Comparison of ENCODE assay signal across 19 cellular contexts in genomic region chr20:54585222-54585621, GRCh38.
DNase-seq lines count a peak whose midpoint lies in the region; ATAC-seq, FAIRE-seq and TF ChIP-seq lines count a peak whose summit lies in the region.
"Had no signal": no experiment of that assay in that cellular context is flagged by ENCODE, and none has a peak within 500 bp of the region (broad histone marks: within the 10 kb centered on the region; RNA-seq: fewer than 3 reads in every experiment).

No MANE protein-coding gene starts in this region.

- H3K4me1 ChIP-seq in endothelial cell of umbilical vein (ENCODE audit: control insufficient read depth, extremely low read depth, insufficient read depth, low read length) (peaks cover 7% of the 10 kb centered on the region), esophagus squamous epithelium (no peaks in the 10 kb centered on the region)
- H3K4me1 ChIP-seq: BLaER1 treated with 17β-estradiol and CSF1 and Interleukin-3, amounts not matched to agents 10 nM and 100 nM had no signal

- peak overlapping the region; percentile 31 for H3K4me2 ChIP-seq in endothelial cell of umbilical vein (ENCODE audit: insufficient read depth, low read length)
- H3K4me2 ChIP-seq: BLaER1 treated with 17β-estradiol and CSF1 and Interleukin-3, amounts not matched to agents 10 nM and 100 nM had no signal

- H3K27ac ChIP-seq in endothelial cell of umbilical vein (ENCODE audit: insufficient read depth, low read depth, low read length) (no peak overlapping the region), esophagus squamous epithelium (no peak overlapping the region)
- H3K27ac ChIP-seq: BLaER1 treated with 17β-estradiol and CSF1 and Interleukin-3, amounts not matched to agents 10 nM and 100 nM had no signal

- H4K20me1 ChIP-seq in endothelial cell of umbilical vein (replicated peaks; ENCODE audit: control insufficient read depth, extremely low read depth, insufficient read depth, low read length), result no peaks in the 10 kb centered on the region
- H4K20me1 ChIP-seq: BLaER1 treated with 17β-estradiol and CSF1 and Interleukin-3, amounts not matched to agents 10 nM and 100 nM had no signal

- H3K9me3 ChIP-seq in endothelial cell of umbilical vein (replicated peaks; ENCODE audit: control insufficient read depth, insufficient read depth, low read length) (no peaks in the 10 kb centered on the region), esophagus squamous epithelium (no peaks in the 10 kb centered on the region)

- POLR2A ChIA-PET in endothelial cell of umbilical vein (lab: Charles Lee), result no interaction called here

- no peak overlapping the region for H3K9ac ChIP-seq in endothelial cell of umbilical vein (replicated peaks; ENCODE audit: extremely low read depth, insufficient read depth, low read length)
- H3K9ac ChIP-seq: BLaER1 treated with 17β-estradiol and CSF1 and Interleukin-3, amounts not matched to agents 10 nM and 100 nM had no signal

- no TSS peak for BruUV-seq in endothelial cell of umbilical vein (replicated peaks; lab: Mats Ljungman, UMichigan)

- no peak for TF ChIP-seq POLR2A in endothelial cell of umbilical vein (IDR thresholded peaks at IDR 0.05; ENCODE audit: low read depth, low read length)
- no peak for TF ChIP-seq POLR2A in esophagus squamous epithelium (IDR thresholded peaks at IDR 0.05)

- no peaks in the 10 kb centered on the region for H3K27me3 ChIP-seq in endothelial cell of umbilical vein (ENCODE audit: control insufficient read depth in 2 of 2, insufficient read depth in 2 of 2, low read length in 2 of 2)
- no peaks in the 10 kb centered on the region for H3K27me3 ChIP-seq in esophagus squamous epithelium
- H3K27me3 ChIP-seq: BLaER1 treated with 17β-estradiol and CSF1 and Interleukin-3, amounts not matched to agents 10 nM and 100 nM had no signal

- no peak for FAIRE-seq in endothelial cell of umbilical vein (lab: Jason Lieb, UNC)
- FAIRE-seq: GM12878 had no signal

- H3K79me2 ChIP-seq in endothelial cell of umbilical vein (ENCODE audit: control insufficient read depth, insufficient read depth, low read length), result no peaks in the 10 kb centered on the region

- TF ChIP-seq CTCF in endothelial cell of umbilical vein (IDR thresholded peaks at IDR 0.05; ENCODE audit: extremely low read depth in 1 of 2, insufficient read depth in 1 of 2, low read depth in 1 of 2, low read length in 2 of 2) (no peak), esophagus squamous epithelium (IDR thresholded peaks at IDR 0.05) (no peak)

- WGBS in esophagus squamous epithelium, 2 donors, result 48 to 59% methylated on average over 3 of the region's 3 CpGs

- dilution Hi-C loops in endothelial cell of umbilical vein (cut with MboI; ENCODE audit: extremely low pct_ligation_motif_present, low sequenced_read_pairs), result no loop called here

- intact Hi-C loops in endothelial cell of umbilical vein (cut with micrococcal nuclease), result no loop called here
- intact Hi-C loops in esophagus squamous epithelium (cut with DNase I), result no loop called here

- peak overlapping the region; percentile 24 for H2AFZ ChIP-seq in endothelial cell of umbilical vein (ENCODE audit: low read depth, low read length)

- H3K4me3 ChIP-seq in endothelial cell of umbilical vein (replicated peaks in 1 of 3; ENCODE audit: insufficient read depth in 1 of 3, low read depth in 1 of 3, low read length in 3 of 3) (no peak overlapping the region), esophagus squamous epithelium (no peak overlapping the region)
- H3K4me3 ChIP-seq: BLaER1 treated with 17β-estradiol and CSF1 and Interleukin-3, amounts not matched to agents 10 nM and 100 nM; GM12878 had no signal

- CTCF ChIA-PET in endothelial cell of umbilical vein (lab: Charles Lee), result no interaction called here

- H3K36me3 ChIP-seq in endothelial cell of umbilical vein (ENCODE audit: control insufficient read depth in 2 of 2, extremely low read depth in 1 of 2, insufficient read depth in 2 of 2, low read length in 2 of 2) (no peaks in the 10 kb centered on the region), esophagus squamous epithelium (no peaks in the 10 kb centered on the region)
- H3K36me3 ChIP-seq: BLaER1 treated with 17β-estradiol and CSF1 and Interleukin-3, amounts not matched to agents 10 nM and 100 nM had no signal

- H3K9me1 ChIP-seq in endothelial cell of umbilical vein (replicated peaks; ENCODE audit: control insufficient read depth, extremely low read depth, insufficient read depth, low read length), result no peaks in the 10 kb centered on the region

- ATAC-seq in GM18858 (IDR thresholded peaks at IDR 0.05; ENCODE audit: unreplicated experiment) (no peak), GM18907 (IDR thresholded peaks at IDR 0.05; ENCODE audit: unreplicated experiment) (no peak)
- ATAC-seq: CD8-positive, alpha-beta T cell; GM12878; HCT116 had no signal

- peak; percentile 60 for DNase-seq in HS-5 (ENCODE audit: low read depth)
- DNase-seq in NCI-H69 (lab: John Stamatoyannopoulos, UW), result peak; percentile 2
- DNase-seq in endothelial cell of umbilical vein (ENCODE audit: low read depth, low spot score), result peak; percentile 14
- DNase-seq in kidney tubule cell (ENCODE audit: low spot score), result peak; percentile 87
- DNase-seq in esophagus squamous epithelium (lab: John Stamatoyannopoulos, UW), result no peak
- DNase-seq in activated CD4-positive, CD25-positive, alpha-beta regulatory T cell treated with anti-CD3 and anti-CD28 coated beads, Interleukin-2, amount 50 U/mL, for 72 hours, result no peak
- DNase-seq: Calu3; CD8-positive, alpha-beta T cell; DMS53; DND-41; EL; GOT3; H7; HFFc6 had no signal

TF ChIP-seq in endothelial cell of umbilical vein, 7 proteins besides CTCF, POLR2A, EP300 and RAD21:
- no peak for TF ChIP-seq MYC (IDR thresholded peaks at IDR 0.05; ENCODE audit: low read depth, low read length)
- TF ChIP-seq MAX (IDR thresholded peaks at IDR 0.05; ENCODE audit: insufficient read depth, insufficient read length), result no peak
- TF ChIP-seq FOS (IDR thresholded peaks at IDR 0.05; ENCODE audit: borderline replicate concordance, insufficient read depth, low read length), result peak; percentile 5

Comparison
In these comparisons a context has a peak if more than half of its experiments do, and no peak if none do; other contexts are left out.
1. DNase-seq: peak in HS-5 (single experiment), NCI-H69 (single experiment), endothelial cell of umbilical vein (single experiment) and kidney tubule cell (single experiment); none in esophagus squamous epithelium (single experiment) and activated CD4-positive, CD25-positive, alpha-beta regulatory T cell treated with anti-CD3 and anti-CD28 coated beads, Interleukin-2, amount 50 U/mL, for 72 hours (single experiment).